Comparison of ENCODE assay signal across 27 cellular contexts in genomic region chr1:43997979-43998378, GRCh38. TPM values are rescaled to one million over a fixed set of nuclear protein-coding genes. Genes with fewer than 3 reads are reported as not detected.
"Had no signal": no experiment of that assay in that cellular context is flagged by ENCODE, and none has a peak within 500 bp of the region (broad histone marks: within the 10 kb centered on the region; RNA-seq: fewer than 3 reads in every experiment).

No MANE protein-coding gene starts in this region.

- H3K9me3 ChIP-seq: breast epithelium, left lung, lower lobe of right lung, pancreas, right atrium auricular region, stomach, suprapubic skin, tibial artery had no signal

- H3K4me1 ChIP-seq: breast epithelium, left lung, lower lobe of right lung, pancreas had no signal

- DNase-seq: activated CD4-positive, alpha-beta memory T cell treated with anti-CD3 and anti-CD28 coated beads for 36 hours; activated CD4-positive, alpha-beta T cell treated with anti-CD3 and anti-CD28 coated beads, Interleukin-2, amount 10 ng/mL, durations not matched to agents 24 days and 14 days; activated CD4-positive, CD25-positive, alpha-beta regulatory T cell treated with anti-CD3 and anti-CD28 coated beads, Interleukin-2, amount 50 U/mL, for 72 hours; activated CD8-positive, alpha-beta memory T cell treated with anti-CD3 and anti-CD28 coated beads, Interleukin-2, amount 50 U/mL, for 48 hours; activated gamma-delta T cell; activated naive CD4-positive, alpha-beta T cell treated with anti-CD3 and anti-CD28 coated beads, Interleukin-2, amount 10 ng/mL, durations not matched to agents 7 days and 5 days; activated naive CD8-positive, alpha-beta T cell treated with anti-CD3 and anti-CD28 coated beads, Interleukin-2, amount 10 ng/mL, durations not matched to agents 7 days and 5 days; activated T-cell treated with anti-CD3 and anti-CD28 coated beads, Interleukin-2, amount 50 U/mL, for 24 hours; effector CD8-positive, alpha-beta T cell; lower lobe of right lung; mesenchymal stem cell; stimulated activated CD4-positive, alpha-beta T cell treated with anti-CD3 and anti-CD28 coated beads, Interleukin-15, amount 100 ng/mL, for 24 hours; stimulated activated CD4-positive, alpha-beta T cell treated with anti-CD3 and anti-CD28 coated beads, Interleukin-2, amount 100 ng/mL, for 24 hours; stimulated activated naive B cell treated with anti-CD40 and anti-IgM and Interleukin-4, amounts not matched to agents 10 μg/mL and 1 μg/mL and 100 μg/mL, for 72 hours; stomach; T-helper 2 cell; tibial artery had no signal

- H3K4me3 ChIP-seq: breast epithelium, left lung, lower lobe of right lung, pancreas, right atrium auricular region, stomach, suprapubic skin, tibial artery had no signal

- H3K27ac ChIP-seq: breast epithelium, left lung, lower lobe of right lung, pancreas, right atrium auricular region, suprapubic skin, tibial artery had no signal

- FAIRE-seq: astrocyte, colon, frontal cortex, islet of Langerhans, pancreas had no signal

- H3K27me3 ChIP-seq: breast epithelium, left lung, pancreas, right atrium auricular region, stomach, suprapubic skin, tibial artery had no signal

- H3K36me3 ChIP-seq: breast epithelium, pancreas, right atrium auricular region had no signal

RNA-seq across cellular contexts. Expression of gene SLC6A9, which starts 33.3 kb away (rescaled TPM):
- total RNA-seq: mononuclear cell had no signal
